Comparison of ENCODE assay signal across 15 cellular contexts in genomic region chr1:164774413-164774812, GRCh38.
DNase-seq lines count a peak whose midpoint lies in the region; ATAC-seq, FAIRE-seq and TF ChIP-seq lines count a peak whose summit lies in the region.
"Had no signal": no experiment of that assay in that cellular context is flagged by ENCODE, and none has a peak within 500 bp of the region (broad histone marks: within the 10 kb centered on the region; RNA-seq: fewer than 3 reads in every experiment).

No MANE protein-coding gene starts in this region.

- WGBS in right cardiac atrium: 62% methylated on average over 4 of the region's 4 CpGs
- 57% methylated on average over 4 of the region's 4 CpGs for WGBS in smooth muscle cell (ENCODE audit: low lambda C conversion rate)

- no peaks in the 10 kb centered on the region for H4K20me1 ChIP-seq in OCI-LY7 (ENCODE audit: insufficient read depth, low read length)
- no peaks in the 10 kb centered on the region for H4K20me1 ChIP-seq in smooth muscle cell (ENCODE audit: low read depth)

- H3K4me1 ChIP-seq in OCI-LY7 (ENCODE audit: insufficient read depth, low read length, poor library complexity, severe bottlenecking) (no peaks in the 10 kb centered on the region), right cardiac atrium (ENCODE audit: control insufficient read depth, insufficient read depth, low read length) (peaks cover 32% of the 10 kb centered on the region), smooth muscle cell (ENCODE audit: low read depth) (peaks cover 57% of the 10 kb centered on the region)

- H3K27ac ChIP-seq in OCI-LY7 (ENCODE audit: low read depth, low read length, poor library complexity, severe bottlenecking) (no peak overlapping the region), right cardiac atrium (ENCODE audit: low read length) (peak overlapping the region; percentile 25), smooth muscle cell (ENCODE audit: low read depth) (peak overlapping the region; percentile 98)
- H3K27ac ChIP-seq: coronary artery, spleen had no signal

- H3K9me3 ChIP-seq in OCI-LY7 (ENCODE audit: low read length) (no peaks in the 10 kb centered on the region), right cardiac atrium (ENCODE audit: control insufficient read depth, low read length) (no peaks in the 10 kb centered on the region), smooth muscle cell (replicated peaks; ENCODE audit: low read depth) (no peaks in the 10 kb centered on the region)
- H3K9me3 ChIP-seq: spleen had no signal

- peak overlapping the region; percentile 60 for H3K9ac ChIP-seq in smooth muscle cell (ENCODE audit: low read depth)

- H3K4me2 ChIP-seq in OCI-LY7 (ENCODE audit: low read length) (no peak overlapping the region), smooth muscle cell (peak overlapping the region; percentile 80)

- H3K79me2 ChIP-seq in OCI-LY7 (ENCODE audit: insufficient read depth, low read depth, low read length) (no peaks in the 10 kb centered on the region), smooth muscle cell (ENCODE audit: low read depth) (peaks cover 40% of the 10 kb centered on the region)

- DNase-seq in NCI-H2227 (lab: John Stamatoyannopoulos, UW; ENCODE audit: unreplicated experiment) (peak; percentile 61), NCI-H2227 treated with DMSO at 0.1 percent for 48 hours (lab: John Stamatoyannopoulos, UW) (no peak), OCI-LY7 (ENCODE audit: low spot score) (no peak), right cardiac atrium (no peak), smooth muscle cell (lab: John Stamatoyannopoulos, UW; ENCODE audit: unreplicated experiment) (no peak), NCI-H128 (lab: John Stamatoyannopoulos, UW; ENCODE audit: unreplicated experiment) (no peak), amniotic stem cell (lab: John Stamatoyannopoulos, UW) (no peak), urothelium cell line (ENCODE audit: low spot score) (no peak)
- DNase-seq: activated CD4-positive, alpha-beta T cell treated with anti-CD3 and anti-CD28 coated beads, Interleukin-2, amount 50 U/mL, for 48 hours; activated gamma-delta T cell treated with Interleukin-2 at 50 U/mL for 16 hours; GF-D8; GOT3; spleen; T-cell had no signal

- TF ChIP-seq CTCF in OCI-LY7 (conservative IDR thresholded peaks at IDR 0.05; ENCODE audit: low read length) (peak; percentile 38; the same call in 1 of the 2 replicates), smooth muscle cell (IDR thresholded peaks at IDR 0.05; ENCODE audit: borderline replicate concordance, insufficient read depth, poor library complexity, severe bottlenecking) (peak; percentile 26)

- no peak for ATAC-seq in right cardiac atrium
- ATAC-seq: T-cell had no signal

- no peak overlapping the region for H2AFZ ChIP-seq in OCI-LY7 (ENCODE audit: low read length)
- no peak overlapping the region for H2AFZ ChIP-seq in smooth muscle cell (ENCODE audit: low read depth)

- no peaks in the 10 kb centered on the region for H3K36me3 ChIP-seq in OCI-LY7 (ENCODE audit: insufficient read depth, low read length)
- no peaks in the 10 kb centered on the region for H3K36me3 ChIP-seq in smooth muscle cell (ENCODE audit: low read depth)
- H3K36me3 ChIP-seq: spleen had no signal

- FAIRE-seq in urothelium cell line (lab: Jason Lieb, UNC): no peak

- BruUV-seq in OCI-LY7 (replicated peaks; lab: Mats Ljungman, UMichigan): no TSS peak

- no peaks in the 10 kb centered on the region for H3K9me2 ChIP-seq in OCI-LY7 (ENCODE audit: insufficient read depth, low read length)

- no peak overlapping the region for H3K4me3 ChIP-seq in OCI-LY7 (ENCODE audit: low read depth, low read length, poor library complexity, severe bottlenecking)
- H3K4me3 ChIP-seq in right cardiac atrium (ENCODE audit: low read length): no peak overlapping the region
- H3K4me3 ChIP-seq in smooth muscle cell: peak overlapping the region; percentile 16
- H3K4me3 ChIP-seq: coronary artery, spleen had no signal

- intact Hi-C loops in OCI-LY7 (cut with micrococcal nuclease; ENCODE audit: unreplicated experiment): no loop called here
- intact Hi-C loops in right cardiac atrium (cut with DNase I): loop anchor here in 1 of 4 donors (10.0 kb wide), 1 partner anchor 60 kb away; no protein-coding TSS in a partner anchor

- H3K27me3 ChIP-seq in right cardiac atrium (ENCODE audit: control insufficient read depth, insufficient read depth): no peaks in the 10 kb centered on the region
- no peaks in the 10 kb centered on the region for H3K27me3 ChIP-seq in smooth muscle cell (ENCODE audit: low read depth)
- H3K27me3 ChIP-seq: spleen had no signal

- POLR2A ChIA-PET in OCI-LY7 (lab: Charles Lee): interaction anchor here (0.6 kb wide), 1 partner anchor 206 kb away, joined by 3 read pairs; no protein-coding TSS in a partner anchor

- CTCF ChIA-PET in OCI-LY7 (lab: Charles Lee; ENCODE audit: unreplicated experiment): no interaction called here

- peaks cover 38% of the 10 kb centered on the region for H3F3A ChIP-seq in smooth muscle cell (ENCODE audit: low read depth)
